23 cellular contexts compared by ENCODE assay signal in genomic region chr12:69064734-69065413, GRCh38.
"Had no signal": no experiment of that assay in that cellular context is flagged by ENCODE, and none has a peak within 500 bp of the region (broad histone marks: within the 10 kb centered on the region; RNA-seq: fewer than 3 reads in every experiment).

No MANE protein-coding gene starts in this region.

- ATAC-seq: body of pancreas; esophagus mucosa; naive thymus-derived CD4-positive, alpha-beta T cell; WTC11 had no signal

- H3K4me3 Mint-ChIP-seq: activated CD4-positive, alpha-beta memory T cell treated with anti-CD3 and anti-CD28 coated beads, Interleukin-2, amount 10 ng/mL, durations not matched to agents 7 days and 5 days; immature natural killer cell; naive thymus-derived CD4-positive, alpha-beta T cell; neural crest cell; T-helper 1 cell treated with Interleukin-12 subunit alpha and Interleukin-12 subunit beta and Interleukin-4 antibody, amounts not matched to agents 30 μg/mL and 1 μg/mL, for 36 hours; WTC11 had no signal

- DNase-seq: activated CD4-positive, alpha-beta memory T cell treated with anti-CD3 and anti-CD28 coated beads, Interleukin-2, amount 10 ng/mL, durations not matched to agents 7 days and 5 days; activated CD4-positive, alpha-beta T cell treated with anti-CD3 and anti-CD28 coated beads for 48 hours; activated gamma-delta T cell; anterior cingulate cortex; body of pancreas; caudate nucleus; dermis blood vessel endothelial cell; effector CD8-positive, alpha-beta T cell; foreskin melanocyte; glutamatergic neuron; immature natural killer cell; left ventricle myocardium inferior; naive thymus-derived CD4-positive, alpha-beta T cell; occipital lobe; right lobe of liver; stimulated activated CD4-positive, alpha-beta T cell treated with anti-CD3 and anti-CD28 coated beads, Interleukin-1b, Interleukin-23, amount 100 ng/mL, for 48 hours; stomach; T1000; transverse colon had no signal

- H3K27me3 Mint-ChIP-seq: activated CD4-positive, alpha-beta memory T cell treated with anti-CD3 and anti-CD28 coated beads, Interleukin-2, amount 10 ng/mL, durations not matched to agents 7 days and 5 days; naive thymus-derived CD4-positive, alpha-beta T cell had no signal

- H3K9me3 Mint-ChIP-seq: activated CD4-positive, alpha-beta memory T cell treated with anti-CD3 and anti-CD28 coated beads, Interleukin-2, amount 10 ng/mL, durations not matched to agents 7 days and 5 days; immature natural killer cell; naive thymus-derived CD4-positive, alpha-beta T cell; neural crest cell; T-helper 1 cell treated with Interleukin-12 subunit alpha and Interleukin-12 subunit beta and Interleukin-4 antibody, amounts not matched to agents 30 μg/mL and 1 μg/mL, for 36 hours; WTC11 had no signal

- H3K4me1 Mint-ChIP-seq: immature natural killer cell had no signal

- H3K27ac Mint-ChIP-seq: activated CD4-positive, alpha-beta memory T cell treated with anti-CD3 and anti-CD28 coated beads, Interleukin-2, amount 10 ng/mL, durations not matched to agents 7 days and 5 days; immature natural killer cell; naive thymus-derived CD4-positive, alpha-beta T cell; T-helper 1 cell treated with Interleukin-12 subunit alpha and Interleukin-12 subunit beta and Interleukin-4 antibody, amounts not matched to agents 30 μg/mL and 1 μg/mL, for 36 hours; WTC11 had no signal

- H3K36me3 Mint-ChIP-seq: immature natural killer cell; naive thymus-derived CD4-positive, alpha-beta T cell; WTC11 had no signal
